2 cellular contexts compared by ENCODE assay signal in genomic region chrX:153649178-153649914, GRCh38.
TF ChIP-seq lines count a peak whose summit lies in the region.

No MANE protein-coding gene starts in this region.

TF ChIP-seq in GM23338, 12 proteins besides CTCF, POLR2A, EP300 and RAD21:
- TF ChIP-seq REST (IDR thresholded peaks at IDR 0.05; ENCODE audit: unreplicated experiment), result no peak
- TF ChIP-seq POLR2AphosphoS5 (IDR thresholded peaks at IDR 0.05; ENCODE audit: low read depth), result no peak
- TF ChIP-seq NANOG (IDR thresholded peaks at IDR 0.05; ENCODE audit: borderline replicate concordance), result no peak
- no peak for TF ChIP-seq EZH2phosphoT487 (IDR thresholded peaks at IDR 0.05; ENCODE audit: unreplicated experiment)
- TF ChIP-seq STAT1 (IDR thresholded peaks at IDR 0.05; ENCODE audit: unreplicated experiment), result no peak
- no peak for TF ChIP-seq ZNF331 (CRISPR knock-in tag; IDR thresholded peaks at IDR 0.05; ENCODE audit: low read depth)
- TF ChIP-seq ZNF114 (CRISPR knock-in tag; IDR thresholded peaks at IDR 0.05), result no peak
- no peak for TF ChIP-seq JUNB (IDR thresholded peaks at IDR 0.05; ENCODE audit: unreplicated experiment)
- no peak for TF ChIP-seq CREB1 (CRISPR knock-in tag; IDR thresholded peaks at IDR 0.05; ENCODE audit: low read depth)
- TF ChIP-seq ETS1 (IDR thresholded peaks at IDR 0.05), result no peak
- TF ChIP-seq EZH2 (IDR thresholded peaks at IDR 0.05; ENCODE audit: low read depth, unreplicated experiment), result no peak
- TF ChIP-seq, protein P1, sequence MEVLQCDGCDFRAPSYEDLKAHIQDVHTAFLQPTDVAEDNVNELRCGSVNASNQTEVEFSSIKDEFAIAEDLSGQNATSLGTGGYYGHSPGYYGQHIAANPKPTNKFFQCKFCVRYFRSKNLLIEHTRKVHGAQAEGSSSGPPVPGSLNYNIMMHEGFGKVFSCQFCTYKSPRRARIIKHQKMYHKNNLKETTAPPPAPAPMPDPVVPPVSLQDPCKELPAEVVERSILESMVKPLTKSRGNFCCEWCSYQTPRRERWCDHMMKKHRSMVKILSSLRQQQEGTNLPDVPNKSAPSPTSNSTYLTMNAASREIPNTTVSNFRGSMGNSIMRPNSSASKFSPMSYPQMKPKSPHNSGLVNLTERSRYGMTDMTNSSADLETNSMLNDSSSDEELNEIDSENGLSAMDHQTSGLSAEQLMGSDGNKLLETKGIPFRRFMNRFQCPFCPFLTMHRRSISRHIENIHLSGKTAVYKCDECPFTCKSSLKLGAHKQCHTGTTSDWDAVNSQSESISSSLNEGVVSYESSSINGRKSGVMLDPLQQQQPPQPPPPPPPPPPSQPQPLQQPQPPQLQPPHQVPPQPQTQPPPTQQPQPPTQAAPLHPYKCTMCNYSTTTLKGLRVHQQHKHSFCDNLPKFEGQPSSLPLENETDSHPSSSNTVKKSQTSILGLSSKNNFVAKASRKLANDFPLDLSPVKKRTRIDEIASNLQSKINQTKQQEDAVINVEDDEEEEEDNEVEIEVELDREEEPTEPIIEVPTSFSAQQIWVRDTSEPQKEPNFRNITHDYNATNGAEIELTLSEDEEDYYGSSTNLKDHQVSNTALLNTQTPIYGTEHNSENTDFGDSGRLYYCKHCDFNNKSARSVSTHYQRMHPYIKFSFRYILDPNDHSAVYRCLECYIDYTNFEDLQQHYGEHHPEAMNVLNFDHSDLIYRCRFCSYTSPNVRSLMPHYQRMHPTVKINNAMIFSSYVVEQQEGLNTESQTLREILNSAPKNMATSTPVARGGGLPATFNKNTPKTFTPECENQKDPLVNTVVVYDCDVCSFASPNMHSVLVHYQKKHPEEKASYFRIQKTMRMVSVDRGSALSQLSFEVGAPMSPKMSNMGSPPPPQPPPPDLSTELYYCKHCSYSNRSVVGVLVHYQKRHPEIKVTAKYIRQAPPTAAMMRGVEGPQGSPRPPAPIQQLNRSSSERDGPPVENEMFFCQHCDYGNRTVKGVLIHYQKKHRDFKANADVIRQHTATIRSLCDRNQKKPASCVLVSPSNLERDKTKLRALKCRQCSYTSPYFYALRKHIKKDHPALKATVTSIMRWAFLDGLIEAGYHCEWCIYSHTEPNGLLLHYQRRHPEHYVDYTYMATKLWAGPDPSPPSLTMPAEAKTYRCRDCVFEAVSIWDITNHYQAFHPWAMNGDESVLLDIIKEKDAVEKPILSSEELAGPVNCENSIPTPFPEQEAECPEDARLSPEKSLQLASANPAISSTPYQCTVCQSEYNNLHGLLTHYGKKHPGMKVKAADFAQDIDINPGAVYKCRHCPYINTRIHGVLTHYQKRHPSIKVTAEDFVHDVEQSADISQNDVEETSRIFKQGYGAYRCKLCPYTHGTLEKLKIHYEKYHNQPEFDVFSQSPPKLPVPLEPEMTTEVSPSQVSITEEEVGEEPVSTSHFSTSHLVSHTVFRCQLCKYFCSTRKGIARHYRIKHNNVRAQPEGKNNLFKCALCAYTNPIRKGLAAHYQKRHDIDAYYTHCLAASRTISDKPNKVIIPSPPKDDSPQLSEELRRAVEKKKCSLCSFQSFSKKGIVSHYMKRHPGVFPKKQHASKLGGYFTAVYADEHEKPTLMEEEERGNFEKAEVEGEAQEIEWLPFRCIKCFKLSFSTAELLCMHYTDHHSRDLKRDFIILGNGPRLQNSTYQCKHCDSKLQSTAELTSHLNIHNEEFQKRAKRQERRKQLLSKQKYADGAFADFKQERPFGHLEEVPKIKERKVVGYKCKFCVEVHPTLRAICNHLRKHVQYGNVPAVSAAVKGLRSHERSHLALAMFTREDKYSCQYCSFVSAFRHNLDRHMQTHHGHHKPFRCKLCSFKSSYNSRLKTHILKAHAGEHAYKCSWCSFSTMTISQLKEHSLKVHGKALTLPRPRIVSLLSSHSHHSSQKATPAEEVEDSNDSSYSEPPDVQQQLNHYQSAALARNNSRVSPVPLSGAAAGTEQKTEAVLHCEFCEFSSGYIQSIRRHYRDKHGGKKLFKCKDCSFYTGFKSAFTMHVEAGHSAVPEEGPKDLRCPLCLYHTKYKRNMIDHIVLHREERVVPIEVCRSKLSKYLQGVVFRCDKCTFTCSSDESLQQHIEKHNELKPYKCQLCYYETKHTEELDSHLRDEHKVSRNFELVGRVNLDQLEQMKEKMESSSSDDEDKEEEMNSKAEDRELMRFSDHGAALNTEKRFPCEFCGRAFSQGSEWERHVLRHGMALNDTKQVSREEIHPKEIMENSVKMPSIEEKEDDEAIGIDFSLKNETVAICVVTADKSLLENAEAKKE (CRISPR knock-in tag; IDR thresholded peaks at IDR 0.05), result no peak

TF ChIP-seq in HepG2, 621 proteins besides CTCF, POLR2A, EP300 and RAD21 (continues in another document):
- TF ChIP-seq ZBTB2 (CRISPR knock-in tag; IDR thresholded peaks at IDR 0.05; ENCODE audit: low read depth), result no peak
- TF ChIP-seq ZNF550 (CRISPR knock-in tag; IDR thresholded peaks at IDR 0.05; ENCODE audit: borderline replicate concordance), result no peak
- TF ChIP-seq KLF6 (CRISPR knock-in tag; IDR thresholded peaks at IDR 0.05), result no peak
- TF ChIP-seq, protein P2, sequence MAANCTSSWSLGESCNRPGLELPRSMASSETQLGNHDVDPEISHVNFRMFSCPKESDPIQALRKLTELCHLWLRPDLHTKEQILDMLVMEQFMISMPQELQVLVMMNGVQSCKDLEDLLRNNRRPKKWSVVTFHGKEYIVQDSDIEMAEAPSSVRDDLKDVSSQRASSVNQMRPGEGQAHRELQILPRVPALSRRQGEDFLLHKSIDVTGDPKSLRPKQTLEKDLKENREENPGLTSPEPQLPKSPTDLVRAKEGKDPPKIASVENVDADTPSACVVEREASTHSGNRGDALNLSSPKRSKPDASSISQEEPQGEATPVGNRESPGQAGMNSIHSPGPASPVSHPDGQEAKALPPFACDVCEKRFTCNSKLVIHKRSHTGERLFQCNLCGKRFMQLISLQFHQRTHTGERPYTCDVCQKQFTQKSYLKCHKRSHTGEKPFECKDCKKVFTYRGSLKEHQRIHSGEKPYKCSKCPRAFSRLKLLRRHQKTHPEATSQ (CRISPR knock-in tag; IDR thresholded peaks at IDR 0.05; ENCODE audit: borderline replicate concordance), result no peak
- TF ChIP-seq SMC3 (IDR thresholded peaks at IDR 0.05; ENCODE audit: low read length), result peak; percentile 35; the same call in 1 of the 2 replicates
- TF ChIP-seq TGIF2 (CRISPR knock-in tag; IDR thresholded peaks at IDR 0.05), result 0 out of 2 replicates have a peak, but pooled peaks have one; percentile 48
- TF ChIP-seq STAG1 (CRISPR knock-in tag; IDR thresholded peaks at IDR 0.05), result peak; percentile 66
- TF ChIP-seq SAFB2 (CRISPR knock-in tag; IDR thresholded peaks at IDR 0.05; ENCODE audit: borderline replicate concordance, low read depth), result 0 out of 2 replicates have a peak, but pooled peaks have one; percentile 20
- TF ChIP-seq SIX4 (CRISPR knock-in tag; IDR thresholded peaks at IDR 0.05), result no peak
- peak; percentile 81 for TF ChIP-seq HNRNPL (IDR thresholded peaks at IDR 0.05; ENCODE audit: low read depth, low read length)
- TF ChIP-seq CENPBD1 (CRISPR knock-in tag; IDR thresholded peaks at IDR 0.05; ENCODE audit: borderline replicate concordance, low read depth), result no peak
- no peak for TF ChIP-seq ZSCAN29 (CRISPR knock-in tag; conservative IDR thresholded peaks at IDR 0.05)
- peak; percentile 87 for TF ChIP-seq ZNF263 (CRISPR knock-in tag; IDR thresholded peaks at IDR 0.05)
- no peak for TF ChIP-seq PBX3 (CRISPR knock-in tag; IDR thresholded peaks at IDR 0.05; ENCODE audit: borderline replicate concordance)
- TF ChIP-seq ZNF670 (CRISPR knock-in tag; IDR thresholded peaks at IDR 0.05; ENCODE audit: borderline replicate concordance), result no peak
- TF ChIP-seq NFKBIZ (CRISPR knock-in tag; IDR thresholded peaks at IDR 0.05), result no peak
- TF ChIP-seq, protein P3, sequence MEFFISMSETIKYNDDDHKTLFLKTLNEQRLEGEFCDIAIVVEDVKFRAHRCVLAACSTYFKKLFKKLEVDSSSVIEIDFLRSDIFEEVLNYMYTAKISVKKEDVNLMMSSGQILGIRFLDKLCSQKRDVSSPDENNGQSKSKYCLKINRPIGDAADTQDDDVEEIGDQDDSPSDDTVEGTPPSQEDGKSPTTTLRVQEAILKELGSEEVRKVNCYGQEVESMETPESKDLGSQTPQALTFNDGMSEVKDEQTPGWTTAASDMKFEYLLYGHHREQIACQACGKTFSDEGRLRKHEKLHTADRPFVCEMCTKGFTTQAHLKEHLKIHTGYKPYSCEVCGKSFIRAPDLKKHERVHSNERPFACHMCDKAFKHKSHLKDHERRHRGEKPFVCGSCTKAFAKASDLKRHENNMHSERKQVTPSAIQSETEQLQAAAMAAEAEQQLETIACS (CRISPR knock-in tag; IDR thresholded peaks at IDR 0.05), result 0 out of 2 replicates have a peak, but pooled peaks have one; percentile 17
- TF ChIP-seq RAD51 (IDR thresholded peaks at IDR 0.05; ENCODE audit: borderline replicate concordance), result no peak
- no peak for TF ChIP-seq HOXA3 (CRISPR knock-in tag; IDR thresholded peaks at IDR 0.05)
- TF ChIP-seq ZNF121 (CRISPR knock-in tag; IDR thresholded peaks at IDR 0.05), result no peak
- peak; percentile 84 for TF ChIP-seq AGO2 (optimal IDR thresholded peaks at IDR 0.05; ENCODE audit: low read depth, low read length)
- 0 out of 2 replicates have a peak, but pooled peaks have one; percentile 25 for TF ChIP-seq AKAP8 (CRISPR knock-in tag; IDR thresholded peaks at IDR 0.05)
- no peak for TF ChIP-seq NFIC (IDR thresholded peaks at IDR 0.05; ENCODE audit: low read length)
- TF ChIP-seq HMGXB4 (CRISPR knock-in tag; IDR thresholded peaks at IDR 0.05; ENCODE audit: borderline replicate concordance in 1 of 2, low read depth in 1 of 2), result peak in 1 of 2 experiments; percentile 33; a peak in 1 of 4 replicates
- no peak for TF ChIP-seq ARHGAP35 (CRISPR knock-in tag; IDR thresholded peaks at IDR 0.05; ENCODE audit: borderline replicate concordance)
- no peak for TF ChIP-seq ZFX (CRISPR knock-in tag; IDR thresholded peaks at IDR 0.05; ENCODE audit: low read depth)
- peak; percentile 56; the same call in 1 of the 2 replicates for TF ChIP-seq ZNF687 (CRISPR knock-in tag; IDR thresholded peaks at IDR 0.05)
- TF ChIP-seq RARG (CRISPR knock-in tag; IDR thresholded peaks at IDR 0.05; ENCODE audit: low read depth), result no peak
- no peak for TF ChIP-seq SP2 (CRISPR knock-in tag; IDR thresholded peaks at IDR 0.05)
- TF ChIP-seq ZNF362 (CRISPR knock-in tag; IDR thresholded peaks at IDR 0.05; ENCODE audit: borderline replicate concordance), result no peak
